11 cellular contexts compared by ENCODE assay signal in the genomic region with DNA sequence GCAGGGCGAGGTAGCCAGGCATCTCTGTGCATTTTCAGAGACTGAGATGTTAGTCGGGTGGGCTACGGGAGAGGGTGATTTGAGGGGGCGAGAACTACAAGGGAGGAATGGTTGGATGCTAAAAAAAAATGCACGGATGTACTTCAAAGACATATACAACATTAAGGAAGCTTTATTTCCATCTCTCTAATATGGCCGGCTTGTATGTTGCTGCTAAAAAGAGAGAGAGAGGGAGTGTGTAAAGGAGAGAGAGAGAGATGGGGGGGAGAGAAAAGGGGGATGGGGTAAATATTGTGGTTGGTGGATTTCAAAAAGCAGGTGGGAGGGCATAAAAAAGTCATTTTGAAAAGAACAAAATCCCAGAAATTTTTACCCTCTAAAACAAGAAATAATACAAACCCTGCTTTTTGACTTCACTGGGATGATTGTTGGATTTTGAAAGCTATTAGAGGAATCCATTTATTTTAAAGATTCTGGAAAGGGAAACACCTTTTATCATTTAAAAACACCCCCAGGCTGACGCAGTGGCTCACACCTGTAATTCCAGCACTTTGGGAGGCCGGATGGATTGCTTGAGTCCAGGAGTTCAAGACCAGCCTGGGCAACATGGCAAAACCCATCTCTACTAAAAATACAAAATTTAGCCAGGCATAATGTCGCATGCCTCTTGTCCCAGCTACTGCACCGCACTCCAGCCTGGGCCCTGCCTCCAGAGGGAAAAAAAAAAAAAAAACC. TPM values are rescaled to one million over a fixed set of nuclear protein-coding genes. Genes with fewer than 3 reads are reported as not detected.
DNase-seq lines count a peak whose midpoint lies in the region; ATAC-seq and TF ChIP-seq lines count a peak whose summit lies in the region.
"Had no signal": no experiment of that assay in that cellular context is flagged by ENCODE, and none has a peak within 500 bp of the region (broad histone marks: within the 10 kb centered on the region; RNA-seq: fewer than 3 reads in every experiment).

A gene with protein sequence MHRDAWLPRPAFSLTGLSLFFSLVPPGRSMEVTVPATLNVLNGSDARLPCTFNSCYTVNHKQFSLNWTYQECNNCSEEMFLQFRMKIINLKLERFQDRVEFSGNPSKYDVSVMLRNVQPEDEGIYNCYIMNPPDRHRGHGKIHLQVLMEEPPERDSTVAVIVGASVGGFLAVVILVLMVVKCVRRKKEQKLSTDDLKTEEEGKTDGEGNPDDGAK (minus strand): TSS at position 240 of the 735 bp plus-strand sequence. CDS start 208 bp downstream, at position 32.

- H3K4me1 ChIP-seq in left lung, result peaks cover 5 to 14% of the 10 kb centered on the region in 2 donors

- H3K36me3 ChIP-seq in left lung, result no peaks in the 10 kb centered on the region

- H3K27me3 ChIP-seq in dorsolateral prefrontal cortex (no peaks in the 10 kb centered on the region), left lung (peaks cover 0 to 23% of the 10 kb centered on the region in 2 donors)

- peak within 1 kb of the TSS; percentile 68 to 97 (median 90) for H3K27ac ChIP-seq in dorsolateral prefrontal cortex
- peak within 1 kb of the TSS in 1 of 2 donors; percentile 18 for H3K27ac ChIP-seq in left lung
- peak within 1 kb of the TSS; percentile 81 for H3K27ac ChIP-seq in substantia nigra (ENCODE audit: low read depth, low read length, poor library complexity, severe bottlenecking)

- no peaks in the 10 kb centered on the region for H3K9me3 ChIP-seq in left lung

- peak; percentile 34 for DNase-seq in NAMALWA (ENCODE audit: low spot score)
- DNase-seq in dorsolateral prefrontal cortex, result no peak
- DNase-seq in left lung, result no peak
- DNase-seq in substantia nigra (lab: John Stamatoyannopoulos, UW), result no peak
- no peak for DNase-seq in stimulated activated CD8-positive, alpha-beta memory T cell treated with anti-CD3 and anti-CD28 coated beads, Interleukin-4, amount 100 ng/mL, for 48 hours
- no peak for DNase-seq in NCI-H2196 (lab: John Stamatoyannopoulos, UW; ENCODE audit: unreplicated experiment)
- DNase-seq in COR-L47 (lab: John Stamatoyannopoulos, UW), result no peak
- DNase-seq: DMS53; effector memory CD4-positive, alpha-beta T cell; NCI-H187 treated with DMSO at 0.1 percent for 48 hours had no signal

- intact Hi-C loops in dorsolateral prefrontal cortex (cut with DNase I) (no loop called here), left lung (cut with DNase I) (no loop called here)

- H3K4me3 ChIP-seq in dorsolateral prefrontal cortex (peak within 1 kb of the TSS; percentile 44 to 82 (median 67)), left lung (peak within 1 kb of the TSS; percentile 11 to 21)

- no peak for ATAC-seq in left lung
- no peak for ATAC-seq in GM18907 (IDR thresholded peaks at IDR 0.05; ENCODE audit: unreplicated experiment)

- TF ChIP-seq CTCF in dorsolateral prefrontal cortex (IDR thresholded peaks at IDR 0.05 in 54 of 56, conservative IDR thresholded peaks at IDR 0.05 in 2 of 56; ENCODE audit: low read depth in 1 of 56, partially characterized antibody in 56 of 56) (peak in 2 of 56 donors; percentile 14 to 19), left lung (IDR thresholded peaks at IDR 0.05) (no peak)

RNA-seq across cellular contexts. Expression of the gene that starts here (rescaled TPM):
- total RNA-seq in dorsolateral prefrontal cortex (100 to 1,000 TPM in 3 of 120 experiments, 10 to 100 TPM in 117; 23.2 to 106 (median 68.8) TPM), left lung (1 to 10 TPM; 1.0 to 4.1 TPM)

Comparison
In these comparisons a context has a peak if more than half of its experiments do, and no peak if none do; other contexts are left out.
1. RNA of the gene that starts here (total RNA-seq): 23.2 to 106 TPM in dorsolateral prefrontal cortex; 1.0 to 4.1 TPM in left lung; every median in the first group is over 4 times any median in the second.